21 cellular contexts compared by ENCODE assay signal in the genomic region with DNA sequence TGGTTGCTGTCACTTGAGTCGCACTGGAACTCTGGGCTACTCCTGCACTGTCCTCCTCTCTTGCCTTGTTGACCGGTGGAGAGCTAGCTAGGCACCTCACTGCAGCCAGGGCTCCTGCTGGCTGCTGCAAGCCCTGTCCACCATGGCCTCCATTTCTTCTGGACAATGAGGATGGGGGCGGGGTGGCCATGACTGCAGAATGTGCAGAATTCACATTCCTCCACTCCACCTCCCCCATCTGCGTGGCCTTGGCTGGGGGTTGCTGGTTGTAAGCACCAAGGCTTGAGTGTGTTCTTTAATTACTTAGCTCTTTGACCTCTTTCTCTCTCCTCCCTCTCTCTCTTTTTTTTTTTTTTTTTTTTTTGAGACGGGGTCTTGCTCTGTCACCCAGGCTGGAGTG.
A peak's percentile ranks its signal among the peaks of the same experiment; 100 is the strongest.
DNase-seq lines count a peak whose midpoint lies in the region; ATAC-seq and TF ChIP-seq lines count a peak whose summit lies in the region.
"Had no signal": no experiment of that assay in that cellular context is flagged by ENCODE, and none has a peak within 500 bp of the region (broad histone marks: within the 10 kb centered on the region; RNA-seq: fewer than 3 reads in every experiment).

No MANE protein-coding gene starts in this region.

- H3K27ac Mint-ChIP-seq in Caco-2 (ENCODE audit: unreplicated experiment) (no peak overlapping the region), nephron (peak overlapping the region; percentile 73 to 98 (median 87)), natural killer cell (no peak overlapping the region), MCF 10A (ENCODE audit: low read depth, unreplicated experiment) (no peak overlapping the region)
- H3K27ac Mint-ChIP-seq: CD4-positive, CD25-positive, alpha-beta regulatory T cell; GM23338 had no signal

- H3K4me1 ChIP-seq in Caco-2 (peaks cover 9% of the 10 kb centered on the region; the same call in 1 of the 2 replicates), adrenal gland (replicated peaks in 1 of 2) (no peaks in the 10 kb centered on the region), sigmoid colon (no peaks in the 10 kb centered on the region)
- H3K4me1 ChIP-seq: A549, Peyer's patch had no signal

- H3K9me3 ChIP-seq in Caco-2 (peaks cover 17% of the 10 kb centered on the region), adrenal gland (replicated peaks in 1 of 3) (no peaks in the 10 kb centered on the region), sigmoid colon (peaks cover 4 to 6% (median 5%) of the 10 kb centered on the region in 4 donors)

- H3K9me3 Mint-ChIP-seq in Caco-2 (ENCODE audit: unreplicated experiment) (peaks cover 20% of the 10 kb centered on the region), nephron (peaks cover 29% of the 10 kb centered on the region), natural killer cell (no peaks in the 10 kb centered on the region), MCF 10A (ENCODE audit: unreplicated experiment) (peaks cover under 1% of the 10 kb centered on the region)

- H3K27me3 Mint-ChIP-seq in Caco-2 (ENCODE audit: insufficient read depth, unreplicated experiment) (no peaks in the 10 kb centered on the region), nephron (ENCODE audit: low read depth) (peaks cover 4% of the 10 kb centered on the region), natural killer cell (ENCODE audit: low read depth in 2 of 2) (peaks cover 0 to 7% of the 10 kb centered on the region in 2 donors), MCF 10A (ENCODE audit: insufficient read depth, unreplicated experiment) (no peaks in the 10 kb centered on the region)

- 59 to 85% (median 68%) methylated on average over 4 to 5 of the region's 5 CpGs for WGBS in adrenal gland, 4 donors
- WGBS in sigmoid colon, 2 donors: 90 to 97% methylated on average over 4 to 5 of the region's 5 CpGs

- peaks cover 15% of the 10 kb centered on the region for H3K4me1 Mint-ChIP-seq in Caco-2 (ENCODE audit: low read depth, unreplicated experiment)
- no peaks in the 10 kb centered on the region for H3K4me1 Mint-ChIP-seq in nephron
- H3K4me1 Mint-ChIP-seq in natural killer cell: no peaks in the 10 kb centered on the region
- H3K4me1 Mint-ChIP-seq in MCF 10A (ENCODE audit: insufficient read depth, unreplicated experiment): no peaks in the 10 kb centered on the region
- H3K4me1 Mint-ChIP-seq: CD4-positive, CD25-positive, alpha-beta regulatory T cell; GM23338 had no signal

- intact Hi-C loops in Caco-2 (cut with micrococcal nuclease; ENCODE audit: unreplicated experiment): no loop called here
- intact Hi-C loops in adrenal gland (cut with DNase I): no loop called here
- intact Hi-C loops in sigmoid colon (cut with DNase I): no loop called here
- intact Hi-C loops in head of caudate nucleus (cut with DNase I): no loop called here
- intact Hi-C loops in natural killer cell (cut with micrococcal nuclease): no loop called here
- intact Hi-C loops in MCF 10A (cut with micrococcal nuclease): no loop called here

- no peak overlapping the region for H3K27ac ChIP-seq in adrenal gland
- no peak overlapping the region for H3K27ac ChIP-seq in sigmoid colon
- H3K27ac ChIP-seq: A549, Peyer's patch had no signal

- no peaks in the 10 kb centered on the region for H3K36me3 Mint-ChIP-seq in Caco-2 (ENCODE audit: insufficient read depth, unreplicated experiment)
- H3K36me3 Mint-ChIP-seq in nephron (ENCODE audit: low read depth): no peaks in the 10 kb centered on the region
- H3K36me3 Mint-ChIP-seq in natural killer cell: peaks cover under 1% of the 10 kb centered on the region
- H3K36me3 Mint-ChIP-seq in MCF 10A (ENCODE audit: insufficient read depth, unreplicated experiment): no peaks in the 10 kb centered on the region
- H3K36me3 Mint-ChIP-seq: CD4-positive, CD25-positive, alpha-beta regulatory T cell had no signal

- no peak overlapping the region for H3K4me3 ChIP-seq in Caco-2 (ENCODE audit: low read depth, low read length)
- no peak overlapping the region for H3K4me3 ChIP-seq in adrenal gland
- no peak overlapping the region for H3K4me3 ChIP-seq in sigmoid colon
- H3K4me3 ChIP-seq: A549, GM23338, Peyer's patch had no signal

- POLR2A ChIA-PET in Caco-2 (lab: Charles Lee): no interaction called here
- POLR2A ChIA-PET in MCF 10A (lab: Yijun Ruan, JAX): no interaction called here

- H3K4me3 Mint-ChIP-seq in Caco-2 (ENCODE audit: unreplicated experiment) (no peak overlapping the region), nephron (peak overlapping the region in 1 of 3 experiments; percentile 29), natural killer cell (no peak overlapping the region), MCF 10A (ENCODE audit: unreplicated experiment) (no peak overlapping the region)
- H3K4me3 Mint-ChIP-seq: CD4-positive, CD25-positive, alpha-beta regulatory T cell; GM23338 had no signal

- TF ChIP-seq CTCF in Caco-2 (IDR thresholded peaks at IDR 0.05; ENCODE audit: insufficient read depth in 1 of 2, low read depth in 1 of 2, low read length in 1 of 2, severe bottlenecking in 1 of 2, unreplicated experiment in 1 of 2) (no peak), adrenal gland (IDR thresholded peaks at IDR 0.05) (no peak), nephron (IDR thresholded peaks at IDR 0.05; ENCODE audit: unreplicated experiment in 3 of 3) (no peak), sigmoid colon (IDR thresholded peaks at IDR 0.05) (no peak), natural killer cell (IDR thresholded peaks at IDR 0.05) (no peak), MCF 10A (IDR thresholded peaks at IDR 0.05; ENCODE audit: unreplicated experiment) (no peak)

- CTCF ChIA-PET in Caco-2 (lab: Charles Lee): interaction anchor here (0.6 kb wide), 1 partner anchor 95 kb away, joined by 3 read pairs; no protein-coding TSS in a partner anchor
- CTCF ChIA-PET in MCF 10A (lab: Yijun Ruan, JAX): interaction anchor here (0.6 kb wide), 1 partner anchor 598 kb away, joined by 3 read pairs; no protein-coding TSS in a partner anchor

- no TSS peak for BruUV-seq in Caco-2 (replicated peaks; lab: Mats Ljungman, UMichigan)
- no TSS peak for BruUV-seq in MCF 10A (replicated peaks; lab: Mats Ljungman, UMichigan)

- no peak for TF ChIP-seq POLR2A in adrenal gland (IDR thresholded peaks at IDR 0.05)
- no peak for TF ChIP-seq POLR2A in sigmoid colon (IDR thresholded peaks at IDR 0.05)

- no peak for ATAC-seq in natural killer cell
- ATAC-seq: A549, GM23338, SK-N-SH treated with all-trans-retinoic acid at 6 μM for 48 hours had no signal

- H3K27me3 ChIP-seq in Caco-2 (replicated peaks; ENCODE audit: control insufficient read depth, insufficient read depth, low read length) (no peaks in the 10 kb centered on the region), adrenal gland (no peaks in the 10 kb centered on the region), sigmoid colon (no peaks in the 10 kb centered on the region)
- H3K27me3 ChIP-seq: Peyer's patch had no signal

- no peak for TF ChIP-seq EP300 in sigmoid colon (IDR thresholded peaks at IDR 0.05)

- no peaks in the 10 kb centered on the region for H3K36me3 ChIP-seq in Caco-2 (ENCODE audit: control insufficient read depth, insufficient read depth, low read length)
- H3K36me3 ChIP-seq in adrenal gland (replicated peaks in 1 of 2): no peaks in the 10 kb centered on the region
- H3K36me3 ChIP-seq in sigmoid colon: no peaks in the 10 kb centered on the region
- H3K36me3 ChIP-seq: Peyer's patch had no signal

- peak; percentile 33 to 70 for DNase-seq in Caco-2
- peak in 5 of 7 donors; percentile 39 to 69 (median 59) for DNase-seq in adrenal gland
- DNase-seq in sigmoid colon: peak; percentile 24
- DNase-seq in head of caudate nucleus: no peak
- no peak for DNase-seq in natural killer cell
- DNase-seq in MCF 10A (ENCODE audit: unreplicated experiment): no peak
- DNase-seq: CD4-positive, CD25-positive, alpha-beta regulatory T cell; DMS79; HCEC 1CT; Karpas-422; NCI-H1417; NCI-H1694 treated with DMSO at 0.1 percent for 48 hours; NCI-H2081 treated with DMSO at 0.1 percent for 48 hours; NCI-H2171 treated with DMSO at 0.1 percent for 48 hours; NCI-H524 treated with DMSO at 0.1 percent for 48 hours; NCI-H82; Peyer's patch had no signal

Comparison
In these comparisons a context has a peak if more than half of its experiments do, and no peak if none do; other contexts are left out.
1. DNase-seq: peak in Caco-2 (2 of 2), adrenal gland (5 of 7) and sigmoid colon (single experiment); none in head of caudate nucleus (0 of 42), natural killer cell (single experiment) and MCF 10A (single experiment).
2. H3K27ac Mint-ChIP-seq: peak in nephron (3 of 3); none in Caco-2 (single experiment), natural killer cell (0 of 2) and MCF 10A (single experiment).